ENCODE assay signal across 8 cellular contexts in genomic region chr6:36118550-36119107, GRCh38.
DNase-seq lines count a peak whose midpoint lies in the region; ATAC-seq lines count a peak whose summit lies in the region.

No MANE protein-coding gene starts in this region.

- H3K27me3 Mint-ChIP-seq in stimulated activated naive B cell treated with anti-CD40 and anti-IgM and Interleukin-4, amounts not matched to agents 10 μg/mL and 1 μg/mL and 100 μg/mL, for 72 hours, result no peaks in the 10 kb centered on the region

- H3K9me3 Mint-ChIP-seq in stimulated activated naive B cell treated with anti-CD40 and anti-IgM and Interleukin-4, amounts not matched to agents 10 μg/mL and 1 μg/mL and 100 μg/mL, for 72 hours, result no peaks in the 10 kb centered on the region

- H3K4me3 Mint-ChIP-seq in stimulated activated naive B cell treated with anti-CD40 and anti-IgM and Interleukin-4, amounts not matched to agents 10 μg/mL and 1 μg/mL and 100 μg/mL, for 72 hours, result no peak overlapping the region

- peaks cover 72 to 99% of the 10 kb centered on the region in 2 donors for H3K4me1 Mint-ChIP-seq in stimulated activated naive B cell treated with anti-CD40 and anti-IgM and Interleukin-4, amounts not matched to agents 10 μg/mL and 1 μg/mL and 100 μg/mL, for 72 hours

- H3K27ac Mint-ChIP-seq in stimulated activated naive B cell treated with anti-CD40 and anti-IgM and Interleukin-4, amounts not matched to agents 10 μg/mL and 1 μg/mL and 100 μg/mL, for 72 hours, result peak overlapping the region; percentile 95

- DNase-seq in DMS53 (lab: John Stamatoyannopoulos, UW), result peak; percentile 10
- DNase-seq in DMS53 treated with DMSO at 0.1 percent for 48 hours (lab: John Stamatoyannopoulos, UW; ENCODE audit: unreplicated experiment), result no peak
- peak; percentile 46 for DNase-seq in activated T-cell treated with anti-CD3 and anti-CD28 coated beads for 4 hours
- DNase-seq in islet precursor cell, result peak; percentile 69
- DNase-seq in stimulated activated naive B cell treated with anti-CD40 and anti-IgM and Interleukin-4, amounts not matched to agents 10 μg/mL and 1 μg/mL and 100 μg/mL, for 72 hours, result peak; percentile 47

- peaks cover 25 to 31% of the 10 kb centered on the region in 2 donors for H3K36me3 Mint-ChIP-seq in stimulated activated naive B cell treated with anti-CD40 and anti-IgM and Interleukin-4, amounts not matched to agents 10 μg/mL and 1 μg/mL and 100 μg/mL, for 72 hours

- ATAC-seq in stimulated activated naive B cell treated with anti-CD40 and anti-IgM and Interleukin-4, amounts not matched to agents 10 μg/mL and 1 μg/mL and 100 μg/mL, for 72 hours (replicated peaks), result peak; percentile 61 to 69
- ATAC-seq in GM19328 (IDR thresholded peaks at IDR 0.05; ENCODE audit: unreplicated experiment) (no peak), HG03378 (IDR thresholded peaks at IDR 0.05; ENCODE audit: unreplicated experiment) (no peak), HG02759 (IDR thresholded peaks at IDR 0.05; ENCODE audit: unreplicated experiment) (no peak)

Comparison
In these comparisons a context has a peak if more than half of its experiments do, and no peak if none do; other contexts are left out.
1. ATAC-seq: peak in stimulated activated naive B cell treated with anti-CD40 and anti-IgM and Interleukin-4, amounts not matched to agents 10 μg/mL and 1 μg/mL and 100 μg/mL, for 72 hours (2 of 2); none in GM19328 (single experiment), HG03378 (single experiment) and HG02759 (single experiment).